ENCODE assay signal across 24 cellular contexts in the genomic region with DNA sequence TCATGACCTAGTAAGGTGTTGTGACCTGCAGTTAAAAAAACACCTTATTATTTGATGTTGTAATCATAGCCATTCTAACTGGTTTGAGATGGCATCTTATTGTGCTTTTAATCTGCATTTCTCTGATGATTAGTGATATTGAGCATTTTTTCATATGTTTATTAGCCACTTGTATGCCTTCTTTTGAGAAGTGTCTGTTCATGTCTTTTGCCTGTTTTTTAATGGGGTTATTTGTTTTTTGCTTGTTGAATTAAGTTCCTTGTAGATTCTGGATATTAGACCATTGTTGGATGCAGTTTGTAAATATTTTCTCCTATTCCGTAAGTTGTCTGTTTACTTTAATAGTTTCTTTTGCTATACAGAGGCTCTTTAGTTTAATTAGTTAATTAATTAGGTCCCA.
"Had no signal": no experiment of that assay in that cellular context is flagged by ENCODE, and none has a peak within 500 bp of the region (broad histone marks: within the 10 kb centered on the region; RNA-seq: fewer than 3 reads in every experiment).

No MANE protein-coding gene starts in this region.

- H3K4me3 Mint-ChIP-seq: dendritic cell treated with granulocyte-macrophage colony-stimulating factor and Interleukin-4, amounts not matched to agents 40 ng/mL and 50 ng/mL, for 4 days; effector memory CD8-positive, alpha-beta T cell; endodermal cell; mesothelial cell of epicardium had no signal

- H3K27ac ChIP-seq: colonic mucosa, epithelial cell of prostate, esophagus squamous epithelium, gastroesophageal sphincter, heart left ventricle, left lung, lower lobe of right lung had no signal

- H3K4me1 ChIP-seq: colonic mucosa, gastroesophageal sphincter had no signal

- H3K9me3 Mint-ChIP-seq: dendritic cell treated with granulocyte-macrophage colony-stimulating factor and Interleukin-4, amounts not matched to agents 40 ng/mL and 50 ng/mL, for 4 days; effector memory CD8-positive, alpha-beta T cell had no signal

- H3K36me3 ChIP-seq: colonic mucosa had no signal

- H3K4me3 ChIP-seq: colonic mucosa, esophagus squamous epithelium, gastroesophageal sphincter, heart left ventricle, left lung, lower lobe of right lung, mucosa of descending colon had no signal

- H3K27ac Mint-ChIP-seq: dendritic cell treated with granulocyte-macrophage colony-stimulating factor and Interleukin-4, amounts not matched to agents 40 ng/mL and 50 ng/mL, for 4 days; effector memory CD8-positive, alpha-beta T cell; endodermal cell; mesothelial cell of epicardium had no signal

- DNase-seq: colonic mucosa; cortex of kidney; effector CD8-positive, alpha-beta T cell; effector memory CD8-positive, alpha-beta T cell; endodermal cell; erythroblast; esophagus squamous epithelium; foreskin fibroblast; heart left ventricle; hippocampal formation; left cardiac atrium; left lung; left ventricle myocardium superior; lower lobe of right lung; mesenchymal stem cell; mucosa of descending colon had no signal

- H3K27me3 ChIP-seq: colonic mucosa, esophagus squamous epithelium, gastroesophageal sphincter, heart left ventricle, left lung had no signal

- H3K27me3 Mint-ChIP-seq: dendritic cell treated with granulocyte-macrophage colony-stimulating factor and Interleukin-4, amounts not matched to agents 40 ng/mL and 50 ng/mL, for 4 days; effector memory CD8-positive, alpha-beta T cell had no signal

- ATAC-seq: effector memory CD8-positive, alpha-beta T cell; esophagus mucosa; gastroesophageal sphincter; heart left ventricle; left cardiac atrium; left lung; left ventricle myocardium superior; lower lobe of right lung; mucosa of descending colon had no signal

- FAIRE-seq: endometrium, frontal cortex, keratinocyte had no signal

- H3K9me3 ChIP-seq: colonic mucosa, esophagus squamous epithelium, gastroesophageal sphincter, left lung, lower lobe of right lung, mucosa of descending colon had no signal
